In the genomic region with DNA sequence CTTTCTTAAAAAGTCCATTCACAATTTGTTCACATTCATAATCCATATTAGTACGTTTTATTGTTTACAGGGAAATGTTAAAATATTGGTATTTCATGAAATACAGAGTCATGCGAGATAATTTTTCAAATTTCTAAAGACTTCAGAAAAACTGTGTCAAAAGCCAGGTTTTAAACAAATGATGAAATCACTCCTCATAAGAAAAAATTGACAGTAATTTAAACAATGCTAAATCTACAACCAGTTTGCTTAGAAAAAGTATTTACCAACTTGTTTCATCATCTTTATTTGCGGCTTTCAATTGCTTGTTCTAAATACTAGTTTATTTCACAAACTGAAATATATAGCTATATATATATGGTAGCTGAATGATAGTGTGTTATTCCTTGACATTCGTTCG, we compare ENCODE assay signal across 1 cellular context.
TF ChIP-seq lines count a peak whose summit lies in the region.

No MANE protein-coding gene starts in this region.

TF ChIP-seq in SK-N-SH, 30 proteins besides CTCF, POLR2A, EP300 and RAD21 (continued from another document):
- TF ChIP-seq, protein P1, sequence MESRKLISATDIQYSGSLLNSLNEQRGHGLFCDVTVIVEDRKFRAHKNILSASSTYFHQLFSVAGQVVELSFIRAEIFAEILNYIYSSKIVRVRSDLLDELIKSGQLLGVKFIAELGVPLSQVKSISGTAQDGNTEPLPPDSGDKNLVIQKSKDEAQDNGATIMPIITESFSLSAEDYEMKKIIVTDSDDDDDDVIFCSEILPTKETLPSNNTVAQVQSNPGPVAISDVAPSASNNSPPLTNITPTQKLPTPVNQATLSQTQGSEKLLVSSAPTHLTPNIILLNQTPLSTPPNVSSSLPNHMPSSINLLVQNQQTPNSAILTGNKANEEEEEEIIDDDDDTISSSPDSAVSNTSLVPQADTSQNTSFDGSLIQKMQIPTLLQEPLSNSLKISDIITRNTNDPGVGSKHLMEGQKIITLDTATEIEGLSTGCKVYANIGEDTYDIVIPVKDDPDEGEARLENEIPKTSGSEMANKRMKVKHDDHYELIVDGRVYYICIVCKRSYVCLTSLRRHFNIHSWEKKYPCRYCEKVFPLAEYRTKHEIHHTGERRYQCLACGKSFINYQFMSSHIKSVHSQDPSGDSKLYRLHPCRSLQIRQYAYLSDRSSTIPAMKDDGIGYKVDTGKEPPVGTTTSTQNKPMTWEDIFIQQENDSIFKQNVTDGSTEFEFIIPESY (IDR thresholded peaks at IDR 0.05; ENCODE audit: borderline replicate concordance, low read depth): no peak
- no peak for TF ChIP-seq POLR2AphosphoS5 (IDR thresholded peaks at IDR 0.05; ENCODE audit: low read depth, low read length)
TF ChIP-seq in SK-N-SH: peak in this region for 0.
